In the genomic region with DNA sequence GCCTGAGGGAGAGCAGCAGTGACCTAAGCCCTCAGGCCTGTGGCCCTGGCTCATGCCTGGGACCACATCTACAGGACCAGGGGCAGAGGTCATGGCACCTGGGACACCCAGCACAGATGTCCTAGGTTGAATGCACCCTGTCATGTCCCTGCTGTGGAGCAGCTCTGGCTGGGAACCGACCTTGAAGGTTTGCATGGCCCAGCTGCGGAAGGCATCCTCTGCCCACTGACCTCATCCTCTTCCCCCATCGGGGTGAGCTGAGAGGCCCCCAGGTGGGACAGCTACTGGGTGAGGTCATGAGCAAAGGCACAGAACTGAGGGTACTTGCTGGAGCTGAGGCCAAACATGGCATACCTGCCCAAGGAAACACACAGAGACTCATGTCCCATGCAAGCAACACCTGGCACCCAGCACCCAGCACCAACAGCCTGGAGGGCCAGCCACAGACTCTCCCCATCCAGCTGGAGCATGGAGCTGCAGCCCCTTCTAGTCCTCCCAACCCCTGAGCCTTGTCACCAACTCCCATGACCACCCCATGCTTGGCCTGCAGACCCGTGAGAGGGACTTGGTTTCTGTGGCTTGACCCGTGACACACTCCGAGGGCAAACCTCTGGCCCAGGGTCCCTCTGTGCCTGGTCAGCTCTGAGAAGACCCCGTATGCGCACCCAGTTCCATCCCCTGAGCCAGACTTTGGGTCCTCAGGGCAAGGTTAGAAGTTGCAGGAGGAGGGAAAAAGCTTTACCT, we compare ENCODE assay signal across 24 cellular contexts.
"Had no signal": no experiment of that assay in that cellular context is flagged by ENCODE, and none has a peak within 500 bp of the region (broad histone marks: within the 10 kb centered on the region; RNA-seq: fewer than 3 reads in every experiment).

No MANE protein-coding gene starts in this region.

- ATAC-seq: HepG2 had no signal

- H3K27me3 ChIP-seq: MG63, SJSA1 had no signal

- FAIRE-seq: HepG2, RCC 7860 had no signal

- H3K27ac ChIP-seq: SJSA1, SK-N-MC had no signal

- H3K4me3 ChIP-seq: MG63, SJSA1, SK-N-MC had no signal

- H3K9me3 ChIP-seq: MG63, SJSA1 had no signal

- H3K36me3 ChIP-seq: MG63, SJSA1 had no signal

- H3K4me1 ChIP-seq: SJSA1 had no signal

- DNase-seq: IMR-90, Karpas-422, KG1, MG63, NCI-H1092, NCI-H1105 treated with DMSO at 0.1 percent for 48 hours, NCI-H1417 treated with DMSO at 0.1 percent for 48 hours, NCI-H146, NCI-H1694 treated with DMSO at 0.1 percent for 48 hours, NCI-H1930, NCI-H2081, NCI-H2171, NCI-H226, NCI-H446, NCI-H510A, NCI-H524 treated with DMSO at 0.1 percent for 48 hours, NCI-H69, NCI-H774, RPMI8226, SHP77 treated with DMSO at 0.1 percent for 48 hours had no signal
